In the genomic region with DNA sequence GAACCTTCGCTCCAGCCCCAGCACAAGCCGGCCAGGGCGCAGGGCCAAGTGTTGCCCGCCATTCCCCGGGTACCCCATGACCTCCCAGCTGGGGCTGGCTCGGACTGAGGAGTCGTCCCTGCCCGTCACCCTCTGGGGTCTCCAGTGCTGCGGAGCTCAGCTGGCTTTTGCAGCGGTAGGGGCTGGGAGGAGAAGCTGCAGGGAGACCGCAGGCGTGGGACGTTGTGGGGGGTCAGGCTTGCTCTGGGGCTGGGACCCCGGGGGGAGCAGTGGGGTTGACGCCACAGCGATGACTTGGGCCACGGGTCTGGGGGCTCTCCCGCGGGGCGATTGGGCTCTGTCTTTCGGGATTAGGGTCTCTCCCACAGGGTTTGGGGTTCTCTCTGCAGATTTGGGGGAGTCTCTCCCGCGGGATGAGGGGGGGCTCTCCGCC, we compare ENCODE assay signal across 18 cellular contexts. TPM values are rescaled to one million over a fixed set of nuclear protein-coding genes. Genes with fewer than 3 reads are reported as not detected.
DNase-seq lines count a peak whose midpoint lies in the region; ATAC-seq and TF ChIP-seq lines count a peak whose summit lies in the region.
"Had no signal": no experiment of that assay in that cellular context is flagged by ENCODE, and none has a peak within 500 bp of the region (broad histone marks: within the 10 kb centered on the region; RNA-seq: fewer than 3 reads in every experiment).

No MANE protein-coding gene starts in this region.

- peak overlapping the region; percentile 81 for H3K9ac ChIP-seq in ES-I3 (ENCODE audit: low read depth, low read length)
- peak overlapping the region; percentile 76 for H3K9ac ChIP-seq in NT2/D1 (ENCODE audit: insufficient read length, low read depth)

- no peaks in the 10 kb centered on the region for H3K36me3 Mint-ChIP-seq in CD8-positive, alpha-beta T cell
- H3K36me3 Mint-ChIP-seq: activated naive CD8-positive, alpha-beta T cell; CD4-positive, CD25-positive, alpha-beta regulatory T cell; T-cell had no signal

- H3K36me3 ChIP-seq in ES-I3 (ENCODE audit: insufficient read depth, low read length) (peaks cover 24% of the 10 kb centered on the region), NT2/D1 (ENCODE audit: insufficient read depth, insufficient read length, low read length) (peaks cover 34% of the 10 kb centered on the region), osteoblast (ENCODE audit: insufficient read depth, low read length) (no peaks in the 10 kb centered on the region)
- no peaks in the 10 kb centered on the region for H3K36me3 ChIP-seq in CD8-positive, alpha-beta T cell (ENCODE audit: insufficient read depth, low read length)

- TF ChIP-seq CTCF in fibroblast of villous mesenchyme (IDR thresholded peaks at IDR 0.05; ENCODE audit: insufficient read depth, low read depth, low read length) (no peak), osteoblast (IDR thresholded peaks at IDR 0.05; ENCODE audit: extremely low read depth, low read depth, low read length) (no peak)
- TF ChIP-seq CTCF in CD8-positive, alpha-beta T cell (IDR thresholded peaks at IDR 0.05) = no peak

- POLR2A ChIA-PET in CD8-positive, alpha-beta T cell (lab: Charles Lee) = no interaction called here

- H3K4me1 Mint-ChIP-seq in CD8-positive, alpha-beta T cell (ENCODE audit: low read depth) = peaks cover 5% of the 10 kb centered on the region

- H3K4me1 ChIP-seq in ES-I3 (ENCODE audit: insufficient read depth, low read length) (peaks cover 15% of the 10 kb centered on the region), NT2/D1 (ENCODE audit: insufficient read depth, insufficient read length) (peaks cover 13% of the 10 kb centered on the region), osteoblast (ENCODE audit: insufficient read depth, low read length) (no peaks in the 10 kb centered on the region)
- H3K4me1 ChIP-seq in CD8-positive, alpha-beta T cell (ENCODE audit: insufficient read depth, low read length) = no peaks in the 10 kb centered on the region

- H3K27me3 Mint-ChIP-seq in CD8-positive, alpha-beta T cell (ENCODE audit: low read depth) = peaks cover 43% of the 10 kb centered on the region

- H3K4me3 Mint-ChIP-seq in CD8-positive, alpha-beta T cell = no peak overlapping the region
- H3K4me3 Mint-ChIP-seq: CD4-positive, CD25-positive, alpha-beta regulatory T cell had no signal

- H3K9me3 Mint-ChIP-seq in CD8-positive, alpha-beta T cell = no peaks in the 10 kb centered on the region
- H3K9me3 Mint-ChIP-seq: CD4-positive, CD25-positive, alpha-beta regulatory T cell; T-cell had no signal

- H2AFZ ChIP-seq in osteoblast (ENCODE audit: low read length) = no peak overlapping the region

- no peak overlapping the region for H3K27ac Mint-ChIP-seq in CD8-positive, alpha-beta T cell
- H3K27ac Mint-ChIP-seq: activated naive CD8-positive, alpha-beta T cell; CD4-positive, CD25-positive, alpha-beta regulatory T cell; T-cell had no signal

- H3K4me3 ChIP-seq in NT2/D1 (ENCODE audit: insufficient read length, low read depth) (peak overlapping the region; percentile 53), fibroblast of villous mesenchyme (ENCODE audit: low read depth, low read length) (peak overlapping the region; percentile 23), osteoblast (ENCODE audit: insufficient read depth, low read length) (no peak overlapping the region)
- no peak overlapping the region for H3K4me3 ChIP-seq in CD8-positive, alpha-beta T cell (ENCODE audit: low read depth, low read length)

- no peak for ATAC-seq in CD8-positive, alpha-beta T cell

- intact Hi-C loops in CD8-positive, alpha-beta T cell (cut with DNase I, micrococcal nuclease) = no loop called here

- H3K27me3 ChIP-seq in NT2/D1 (ENCODE audit: insufficient read depth, insufficient read length) = peaks cover 41% of the 10 kb centered on the region
- H3K27me3 ChIP-seq in osteoblast (ENCODE audit: insufficient read depth, low read length) = peaks cover 60% of the 10 kb centered on the region
- H3K27me3 ChIP-seq in CD8-positive, alpha-beta T cell (ENCODE audit: insufficient read depth, low read length) = peaks cover 16% of the 10 kb centered on the region

- H3K4me2 ChIP-seq in osteoblast (ENCODE audit: insufficient read depth, low read length) = no peak overlapping the region

- peaks cover 7% of the 10 kb centered on the region for H4K20me1 ChIP-seq in osteoblast (ENCODE audit: insufficient read depth, low read length)

- H3K27ac ChIP-seq in osteoblast (ENCODE audit: low read depth, low read length) = no peak overlapping the region
- no peak overlapping the region for H3K27ac ChIP-seq in CD8-positive, alpha-beta T cell (ENCODE audit: low read depth, low read length)
- H3K27ac ChIP-seq: epithelial cell of prostate had no signal

- H3K9me3 ChIP-seq in ES-I3 (ENCODE audit: control insufficient read depth, insufficient read depth, low read length) (no peaks in the 10 kb centered on the region), NT2/D1 (ENCODE audit: insufficient read depth, low read length) (no peaks in the 10 kb centered on the region), osteoblast (ENCODE audit: low read depth, low read length) (no peaks in the 10 kb centered on the region)
- H3K9me3 ChIP-seq in CD8-positive, alpha-beta T cell (ENCODE audit: low read length) = no peaks in the 10 kb centered on the region

- CTCF ChIA-PET in CD8-positive, alpha-beta T cell (lab: Charles Lee) = interaction anchor here (1.4 kb wide), 1 partner anchor 45 kb away, joined by 3 read pairs; no protein-coding TSS in a partner anchor

- H3K79me2 ChIP-seq in osteoblast (ENCODE audit: insufficient read depth, low read length) = no peaks in the 10 kb centered on the region

- no peak for DNase-seq in NT2/D1 (ENCODE audit: low read depth, low spot score)
- DNase-seq in fibroblast of villous mesenchyme (ENCODE audit: low read depth) = no peak
- peak; percentile 83 for DNase-seq in osteoblast (ENCODE audit: insufficient read length, low spot score, missing footprints)
- no peak for DNase-seq in activated CD4-positive, alpha-beta T cell treated with anti-CD3 and anti-CD28 coated beads for 4 hours
- no peak for DNase-seq in CD8-positive, alpha-beta T cell
- DNase-seq in GF-D8 (lab: John Stamatoyannopoulos, UW) = no peak
- no peak for DNase-seq in DMS153 treated with DMSO at 0.1 percent for 48 hours (lab: John Stamatoyannopoulos, UW; ENCODE audit: unreplicated experiment)
- DNase-seq: activated CD4-positive, CD25-positive, alpha-beta regulatory T cell; activated CD8-positive, alpha-beta memory T cell treated with anti-CD3 and anti-CD28 coated beads, Interleukin-2, amount 50 U/mL, for 4 hours; CD4-positive, CD25-positive, alpha-beta regulatory T cell; cerebellar nuclear complex; Kasumi-1; T-cell had no signal

RNA-seq across cellular contexts. Expression of a gene that starts 0.4 kb away (rescaled TPM):
- total RNA-seq in fibroblast of villous mesenchyme (not detected in 2 replicates), osteoblast (not detected in 2 replicates)
- not detected for total RNA-seq in CD8-positive, alpha-beta T cell
- total RNA-seq: CD4-positive, CD25-positive, alpha-beta regulatory T cell; G401; renal cortical epithelial cell had no signal

Comparison
In these comparisons a context has a peak if more than half of its experiments do, and no peak if none do; other contexts are left out.
1. H3K4me3 ChIP-seq: peak in NT2/D1 (single experiment) and fibroblast of villous mesenchyme (single experiment); none in osteoblast (single experiment) and CD8-positive, alpha-beta T cell (single experiment).